In the genomic region with DNA sequence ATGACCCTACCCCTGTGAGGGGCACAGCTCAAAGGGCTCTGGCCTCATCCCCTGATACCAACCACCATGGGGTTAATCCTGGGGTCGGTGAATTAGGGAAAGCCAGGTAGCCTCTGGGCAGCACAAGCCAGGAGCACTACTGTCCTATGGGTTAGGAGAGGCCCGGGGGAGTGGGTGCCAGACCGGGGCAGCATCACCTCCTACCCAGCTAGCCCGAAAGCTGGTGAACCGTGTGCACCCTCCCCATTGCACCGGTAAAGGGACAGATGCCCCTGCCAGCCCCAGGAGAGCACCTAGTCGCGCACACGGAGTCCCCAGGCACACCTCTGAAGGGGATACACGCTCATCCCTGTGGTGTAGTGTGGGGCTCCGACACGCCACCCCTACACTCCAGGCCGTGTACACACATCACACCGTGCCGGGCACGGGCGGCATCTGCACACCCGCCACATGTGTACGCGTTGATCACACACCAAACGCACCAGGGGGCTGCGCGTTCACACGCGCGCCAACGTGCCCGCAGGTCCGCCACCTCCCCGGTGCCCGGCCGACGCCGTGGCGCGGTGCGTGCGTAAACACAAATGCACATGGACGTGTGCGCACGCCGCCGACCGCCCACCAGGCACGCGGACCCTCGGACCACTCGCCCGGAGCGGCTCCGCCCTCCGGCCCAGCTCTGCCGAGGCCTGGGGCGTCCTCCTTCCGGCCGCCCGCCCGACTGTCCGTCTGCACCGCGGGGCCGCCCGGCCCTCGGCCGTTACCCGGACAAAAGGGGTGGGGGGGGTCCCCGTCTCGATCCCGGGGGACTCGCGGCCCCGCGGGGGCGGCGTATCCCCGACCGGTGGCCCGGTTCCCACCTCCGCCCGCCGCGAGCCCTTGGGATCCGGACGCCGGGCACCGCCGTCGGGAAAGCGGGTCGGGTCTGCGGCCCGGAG, we compare ENCODE assay signal across 1 cellular context.
TF ChIP-seq lines count a peak whose summit lies in the region.

No MANE protein-coding gene starts in this region.

TF ChIP-seq in K562, 482 proteins besides CTCF, POLR2A, EP300 and RAD21 (continued from another document):
- TF ChIP-seq, protein P1, sequence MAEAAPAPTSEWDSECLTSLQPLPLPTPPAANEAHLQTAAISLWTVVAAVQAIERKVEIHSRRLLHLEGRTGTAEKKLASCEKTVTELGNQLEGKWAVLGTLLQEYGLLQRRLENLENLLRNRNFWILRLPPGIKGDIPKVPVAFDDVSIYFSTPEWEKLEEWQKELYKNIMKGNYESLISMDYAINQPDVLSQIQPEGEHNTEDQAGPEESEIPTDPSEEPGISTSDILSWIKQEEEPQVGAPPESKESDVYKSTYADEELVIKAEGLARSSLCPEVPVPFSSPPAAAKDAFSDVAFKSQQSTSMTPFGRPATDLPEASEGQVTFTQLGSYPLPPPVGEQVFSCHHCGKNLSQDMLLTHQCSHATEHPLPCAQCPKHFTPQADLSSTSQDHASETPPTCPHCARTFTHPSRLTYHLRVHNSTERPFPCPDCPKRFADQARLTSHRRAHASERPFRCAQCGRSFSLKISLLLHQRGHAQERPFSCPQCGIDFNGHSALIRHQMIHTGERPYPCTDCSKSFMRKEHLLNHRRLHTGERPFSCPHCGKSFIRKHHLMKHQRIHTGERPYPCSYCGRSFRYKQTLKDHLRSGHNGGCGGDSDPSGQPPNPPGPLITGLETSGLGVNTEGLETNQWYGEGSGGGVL (CRISPR knock-in tag; IDR thresholded peaks at IDR 0.05): no peak
- TF ChIP-seq JUNB (CRISPR knock-in tag; conservative IDR thresholded peaks at IDR 0.05): no peak
- no peak for TF ChIP-seq CHD2 (IDR thresholded peaks at IDR 0.05; ENCODE audit: low read depth, low read length)
- TF ChIP-seq, protein P2, sequence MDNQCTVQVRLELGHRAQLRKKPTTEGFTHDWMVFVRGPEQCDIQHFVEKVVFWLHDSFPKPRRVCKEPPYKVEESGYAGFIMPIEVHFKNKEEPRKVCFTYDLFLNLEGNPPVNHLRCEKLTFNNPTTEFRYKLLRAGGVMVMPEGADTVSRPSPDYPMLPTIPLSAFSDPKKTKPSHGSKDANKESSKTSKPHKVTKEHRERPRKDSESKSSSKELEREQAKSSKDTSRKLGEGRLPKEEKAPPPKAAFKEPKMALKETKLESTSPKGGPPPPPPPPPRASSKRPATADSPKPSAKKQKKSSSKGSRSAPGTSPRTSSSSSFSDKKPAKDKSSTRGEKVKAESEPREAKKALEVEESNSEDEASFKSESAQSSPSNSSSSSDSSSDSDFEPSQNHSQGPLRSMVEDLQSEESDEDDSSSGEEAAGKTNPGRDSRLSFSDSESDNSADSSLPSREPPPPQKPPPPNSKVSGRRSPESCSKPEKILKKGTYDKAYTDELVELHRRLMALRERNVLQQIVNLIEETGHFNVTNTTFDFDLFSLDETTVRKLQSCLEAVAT (IDR thresholded peaks at IDR 0.05): no peak
- TF ChIP-seq ZBTB1 (CRISPR knock-in tag; IDR thresholded peaks at IDR 0.05; ENCODE audit: borderline replicate concordance, low read depth): 0 out of 2 replicates have a peak, but pooled peaks have one; percentile 37
- no peak for TF ChIP-seq CSDE1 (IDR thresholded peaks at IDR 0.05)
- TF ChIP-seq EP400 (IDR thresholded peaks at IDR 0.05): no peak
- TF ChIP-seq NCOA4 (IDR thresholded peaks at IDR 0.05; ENCODE audit: partially characterized antibody): no peak
- no peak for TF ChIP-seq TOE1 (IDR thresholded peaks at IDR 0.05; ENCODE audit: borderline replicate concordance)
- no peak for TF ChIP-seq TOE1 (CRISPR knock-in tag; IDR thresholded peaks at IDR 0.05; ENCODE audit: borderline replicate concordance, low read depth)
- TF ChIP-seq CCAR2 (IDR thresholded peaks at IDR 0.05; ENCODE audit: low read depth, low read length): no peak
- peak; percentile 53 for TF ChIP-seq BHLHE40 (IDR thresholded peaks at IDR 0.05; ENCODE audit: low read length)
- TF ChIP-seq SMARCC2 (IDR thresholded peaks at IDR 0.05; ENCODE audit: low read depth): no peak
- no peak for TF ChIP-seq BRD9 (IDR thresholded peaks at IDR 0.05; ENCODE audit: low read depth, partially characterized antibody)
- TF ChIP-seq, protein P3, sequence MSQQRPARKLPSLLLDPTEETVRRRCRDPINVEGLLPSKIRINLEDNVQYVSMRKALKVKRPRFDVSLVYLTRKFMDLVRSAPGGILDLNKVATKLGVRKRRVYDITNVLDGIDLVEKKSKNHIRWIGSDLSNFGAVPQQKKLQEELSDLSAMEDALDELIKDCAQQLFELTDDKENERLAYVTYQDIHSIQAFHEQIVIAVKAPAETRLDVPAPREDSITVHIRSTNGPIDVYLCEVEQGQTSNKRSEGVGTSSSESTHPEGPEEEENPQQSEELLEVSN (IDR thresholded peaks at IDR 0.05; ENCODE audit: borderline replicate concordance in 1 of 2, extremely low read depth in 1 of 2, insufficient read depth in 1 of 2, insufficient read length in 1 of 2, low read depth in 1 of 2, low read length in 1 of 2, poor library complexity in 1 of 2, severe bottlenecking in 1 of 2): peak; percentile 45 to 59
- TF ChIP-seq CXXC5 (CRISPR knock-in tag; IDR thresholded peaks at IDR 0.05): no peak
